In genomic region chr11:43631732-43632131, GRCh38 we compare ENCODE assay signal across 18 cellular contexts. TPM values are rescaled to one million over a fixed set of nuclear protein-coding genes. Genes with fewer than 3 reads are reported as not detected.
A peak's percentile ranks its signal among the peaks of the same experiment; 100 is the strongest.
DNase-seq lines count a peak whose midpoint lies in the region; ATAC-seq and TF ChIP-seq lines count a peak whose summit lies in the region.
"Had no signal": no experiment of that assay in that cellular context is flagged by ENCODE, and none has a peak within 500 bp of the region (broad histone marks: within the 10 kb centered on the region; RNA-seq: fewer than 3 reads in every experiment).

No MANE protein-coding gene starts in this region.

- no peaks in the 10 kb centered on the region for H3K36me3 ChIP-seq in GM23338 (ENCODE audit: insufficient read depth)
- H3K36me3 ChIP-seq in IMR-90 (ENCODE audit: control insufficient read depth, insufficient read depth, low read length): no peaks in the 10 kb centered on the region
- no peaks in the 10 kb centered on the region for H3K36me3 ChIP-seq in neural progenitor cell

- H2BK15ac ChIP-seq in IMR-90 (ENCODE audit: low read depth, low read length): no peak overlapping the region

- H3K36me3 Mint-ChIP-seq in GM23338 (ENCODE audit: low read depth) (no peaks in the 10 kb centered on the region), neural progenitor cell (no peaks in the 10 kb centered on the region), natural killer cell (no peaks in the 10 kb centered on the region)
- no peaks in the 10 kb centered on the region for H3K36me3 Mint-ChIP-seq in activated T-cell treated with anti-CD3 and anti-CD28 coated beads, Interleukin-2, amount 50 U/mL, for 4 hours (ENCODE audit: insufficient read depth)

- peaks cover 20% of the 10 kb centered on the region for H3K27me3 ChIP-seq in GM23338 (ENCODE audit: insufficient read depth)
- peaks cover 6% of the 10 kb centered on the region for H3K27me3 ChIP-seq in IMR-90 (ENCODE audit: control insufficient read depth, insufficient read depth, low read length)
- peaks cover 60% of the 10 kb centered on the region for H3K27me3 ChIP-seq in neural progenitor cell

- no peaks in the 10 kb centered on the region for H3F3A ChIP-seq in GM23338 (replicated peaks; ENCODE audit: low read depth)
- no peaks in the 10 kb centered on the region for H3F3A ChIP-seq in neural progenitor cell (ENCODE audit: low read depth)

- no peak overlapping the region for H2AK5ac ChIP-seq in IMR-90 (ENCODE audit: low read depth, low read length)

- H4K20me1 ChIP-seq in GM23338 (replicated peaks; ENCODE audit: insufficient read depth) (no peaks in the 10 kb centered on the region), IMR-90 (ENCODE audit: insufficient read depth, low read length) (no peaks in the 10 kb centered on the region), neural progenitor cell (ENCODE audit: low read depth) (no peaks in the 10 kb centered on the region)

- no peaks in the 10 kb centered on the region for H3K9me2 ChIP-seq in GM23338 (ENCODE audit: insufficient read depth)

- H3K4me3 ChIP-seq in GM23338: peak overlapping the region; percentile 46
- H3K4me3 ChIP-seq in IMR-90 (ENCODE audit: insufficient read depth, low read depth, low read length): no peak overlapping the region
- H3K4me3 ChIP-seq in neural progenitor cell: no peak overlapping the region
- H3K4me3 ChIP-seq: A549 had no signal

- H3K79me2 ChIP-seq in GM23338 (replicated peaks; ENCODE audit: insufficient read depth) (no peaks in the 10 kb centered on the region), neural progenitor cell (ENCODE audit: low read depth) (no peaks in the 10 kb centered on the region)

- dilution Hi-C loops in IMR-90 (cut with HindIII; ENCODE audit: low sequenced_read_pairs, unreplicated experiment): no loop called here

- ATAC-seq in GM23338 (peak; percentile 95), IMR-90 (ENCODE audit: low read depth) (no peak), natural killer cell (no peak)
- no peak for ATAC-seq in activated T-cell treated with anti-CD3 and anti-CD28 coated beads, Interleukin-2, amount 50 U/mL, for 4 hours
- ATAC-seq: A549 had no signal

- CTCF ChIA-PET in IMR-90 (lab: Yijun Ruan, JAX): interaction anchor here (0.7 kb wide), 1 partner anchor 217 kb away, joined by 3 read pairs; no protein-coding TSS in a partner anchor

- no peaks in the 10 kb centered on the region for H3K79me1 ChIP-seq in IMR-90 (ENCODE audit: low read depth in 1 of 2, low read length in 2 of 2)

- in situ Hi-C loops in IMR-90 (cut with MboI; ENCODE audit: low sequenced_read_pairs): no loop called here

- H2AFZ ChIP-seq in GM23338 (peak overlapping the region; percentile 89), IMR-90 (replicated peaks; ENCODE audit: low read length, poor library complexity) (peak overlapping the region; percentile 58), neural progenitor cell (replicated peaks) (peak overlapping the region; percentile 59)

- intact Hi-C loops in IMR-90 (cut with micrococcal nuclease): no loop called here
- intact Hi-C loops in natural killer cell (cut with micrococcal nuclease): no loop called here

- H2BK5ac ChIP-seq in IMR-90 (ENCODE audit: low read depth, low read length, poor library complexity, severe bottlenecking): no peak overlapping the region

- no peak overlapping the region for H3K14ac ChIP-seq in IMR-90 (replicated peaks; ENCODE audit: low read depth, low read length)

- H3K27me3 Mint-ChIP-seq in GM23338 (ENCODE audit: insufficient read depth, low read depth, poor library complexity): peaks cover 5% of the 10 kb centered on the region
- no peaks in the 10 kb centered on the region for H3K27me3 Mint-ChIP-seq in neural progenitor cell (ENCODE audit: insufficient read depth, low read depth)
- H3K27me3 Mint-ChIP-seq in natural killer cell (ENCODE audit: low read depth in 2 of 2): peaks cover 39 to 58% of the 10 kb centered on the region in 2 donors
- H3K27me3 Mint-ChIP-seq in activated T-cell treated with anti-CD3 and anti-CD28 coated beads, Interleukin-2, amount 50 U/mL, for 4 hours (ENCODE audit: low read depth): peaks cover 56% of the 10 kb centered on the region

- H3K27ac ChIP-seq in GM23338 (ENCODE audit: low read depth) (no peak overlapping the region), IMR-90 (ENCODE audit: insufficient read depth, low read length) (no peak overlapping the region), epithelial cell of prostate (peak overlapping the region; percentile 7), neural progenitor cell (no peak overlapping the region)
- H3K27ac ChIP-seq: A549, HL-60 had no signal

- POLR2A ChIA-PET in IMR-90 (lab: Charles Lee; ENCODE audit: unreplicated experiment): no interaction called here

- no peak overlapping the region for H4K91ac ChIP-seq in IMR-90 (ENCODE audit: insufficient read depth, low read depth, low read length)

- no peak overlapping the region for H4K8ac ChIP-seq in IMR-90 (ENCODE audit: low read depth in 2 of 2, low read length in 2 of 2)

- no peak for TF ChIP-seq POLR2A in IMR-90 (IDR thresholded peaks at IDR 0.05; ENCODE audit: low read depth, low read length)

- H3K4me1 Mint-ChIP-seq in GM23338 (peaks cover 7% of the 10 kb centered on the region; the same call in 2 of the 3 replicates), neural progenitor cell (no peaks in the 10 kb centered on the region), natural killer cell (no peaks in the 10 kb centered on the region)
- no peaks in the 10 kb centered on the region for H3K4me1 Mint-ChIP-seq in activated T-cell treated with anti-CD3 and anti-CD28 coated beads, Interleukin-2, amount 50 U/mL, for 4 hours (ENCODE audit: low read depth)

- H3K18ac ChIP-seq in IMR-90 (ENCODE audit: low read depth, low read length): no peak overlapping the region

- H3K9ac ChIP-seq in IMR-90 (ENCODE audit: low read depth, low read length) (no peak overlapping the region), neural progenitor cell (no peak overlapping the region)

- no peak overlapping the region for H3K4ac ChIP-seq in IMR-90 (ENCODE audit: low read depth, low read length)

- no peak overlapping the region for H2BK120ac ChIP-seq in IMR-90 (ENCODE audit: low read depth, low read length)

- no peak overlapping the region for H2BK20ac ChIP-seq in IMR-90 (ENCODE audit: low read depth, low read length)

- no peak overlapping the region for H3K23ac ChIP-seq in IMR-90 (ENCODE audit: low read depth, low read length)

- no TSS peak for BruUV-seq in IMR-90 (replicated peaks; lab: Mats Ljungman, UMichigan)

- peak overlapping the region; percentile 78 for H3K4me2 ChIP-seq in GM23338
- no peak overlapping the region for H3K4me2 ChIP-seq in IMR-90 (ENCODE audit: low read depth, low read length)
- no peak overlapping the region for H3K4me2 ChIP-seq in neural progenitor cell
- H3K4me2 ChIP-seq: A549 had no signal

- DNase-seq in GM23338 (ENCODE audit: low spot score) (peak; percentile 57), IMR-90 (no peak), epithelial cell of prostate (ENCODE audit: low read depth, low spot score) (no peak), neural progenitor cell (ENCODE audit: low spot score) (no peak), natural killer cell (no peak), kidney glomerular epithelial cell (lab: John Stamatoyannopoulos, UW) (no peak)
- no peak for DNase-seq in activated T-cell treated with anti-CD3 and anti-CD28 coated beads, Interleukin-2, amount 50 U/mL, for 4 hours
- DNase-seq: Caco-2; CD4-positive, alpha-beta T cell; GF-D8; NCI-H1092 treated with DMSO at 0.1 percent for 48 hours; NCI-H2081; NCI-H2171 treated with DMSO at 0.1 percent for 48 hours; NCI-H446 treated with DMSO at 0.1 percent for 48 hours; NK-92 treated with Interleukin-12 subunit alpha and Interleukin-12 subunit beta, amount 100 ng/mL, for 24 hours; Right ventricle myocardium superior had no signal

- TF ChIP-seq RAD21 in IMR-90 (IDR thresholded peaks at IDR 0.05; ENCODE audit: low read length): no peak

- no peaks in the 10 kb centered on the region for H3K4me1 ChIP-seq in GM23338 (ENCODE audit: insufficient read depth)
- H3K4me1 ChIP-seq in IMR-90 (ENCODE audit: control insufficient read depth, insufficient read depth, low read length): no peaks in the 10 kb centered on the region
- no peaks in the 10 kb centered on the region for H3K4me1 ChIP-seq in neural progenitor cell
- H3K4me1 ChIP-seq: A549, Caco-2 had no signal

- no peaks in the 10 kb centered on the region for H3K9me3 Mint-ChIP-seq in GM23338
- no peaks in the 10 kb centered on the region for H3K9me3 Mint-ChIP-seq in neural progenitor cell
- no peaks in the 10 kb centered on the region for H3K9me3 Mint-ChIP-seq in natural killer cell
- no peaks in the 10 kb centered on the region for H3K9me3 Mint-ChIP-seq in activated T-cell treated with anti-CD3 and anti-CD28 coated beads, Interleukin-2, amount 50 U/mL, for 4 hours
- H3K9me3 Mint-ChIP-seq: CD4-positive, alpha-beta T cell had no signal

- TF ChIP-seq CTCF in GM23338 (conservative IDR thresholded peaks at IDR 0.05; ENCODE audit: low read depth in 2 of 2) (no peak), IMR-90 (conservative IDR thresholded peaks at IDR 0.05; ENCODE audit: low read depth, low read length) (no peak), neural progenitor cell (IDR thresholded peaks at IDR 0.05) (no peak), natural killer cell (IDR thresholded peaks at IDR 0.05) (no peak)

- H3K27ac Mint-ChIP-seq in GM23338 (no peak overlapping the region), neural progenitor cell (no peak overlapping the region), natural killer cell (no peak overlapping the region)
- H3K27ac Mint-ChIP-seq: CD4-positive, alpha-beta T cell had no signal

- H4K5ac ChIP-seq in IMR-90 (ENCODE audit: low read depth, low read length): no peak overlapping the region

- H3K9me3 ChIP-seq in IMR-90 (ENCODE audit: control insufficient read depth, insufficient read depth, low read length): no peaks in the 10 kb centered on the region
- no peaks in the 10 kb centered on the region for H3K9me3 ChIP-seq in neural progenitor cell (ENCODE audit: low read depth)
- H3K9me3 ChIP-seq: A549, Caco-2 had no signal

- whole genome bisulfite sequencing in IMR-90 (ENCODE audit: extremely low coverage in 2 of 2, insufficient read length in 1 of 2), 2 experiments: no CpG with 5 or more reads among the region's 14 CpGs

- H3K4me3 Mint-ChIP-seq in GM23338: peak overlapping the region; percentile 59
- H3K4me3 Mint-ChIP-seq in neural progenitor cell: no peak overlapping the region
- H3K4me3 Mint-ChIP-seq in natural killer cell: no peak overlapping the region
- no peak overlapping the region for H3K4me3 Mint-ChIP-seq in activated T-cell treated with anti-CD3 and anti-CD28 coated beads, Interleukin-2, amount 50 U/mL, for 4 hours
- H3K4me3 Mint-ChIP-seq: CD4-positive, alpha-beta T cell had no signal

- H2AK9ac ChIP-seq in IMR-90 (replicated peaks; ENCODE audit: low read depth, low read length, poor library complexity): no peak overlapping the region

- H3K56ac ChIP-seq in IMR-90 (ENCODE audit: extremely low read depth, insufficient read depth, low read length): no peak overlapping the region

- no peaks in the 10 kb centered on the region for H3K9me1 ChIP-seq in IMR-90 (ENCODE audit: insufficient read depth, low read length)

RNA-seq across cellular contexts. Expression of gene HSD17B12, which starts 48.8 kb away (rescaled TPM):
- total RNA-seq in GM23338 (2014; rRNA removed; shearing (Covaris generic)): 168 and 179 TPM in 2 replicates
- 112 and 128 TPM in 2 replicates for polyA plus RNA-seq in GM23338 (2016; fragmentation: Nextera tagmentation; extraction: Ambion mirVana)
- total RNA-seq in IMR-90 (2012; rRNA removed): 44.6 and 61.1 TPM in 2 replicates
- 32.9 and 38.0 TPM in 2 replicates for polyA plus RNA-seq in IMR-90 (2012; rRNA removed)
- polyA plus RNA-seq in IMR-90 (2012; cell fraction: cytosol; rRNA removed): 8.9 and 11.8 TPM in 2 replicates
- 3.2 and 30.0 TPM in 2 replicates for polyA plus RNA-seq in IMR-90 (2012; cell fraction: nucleus; rRNA removed; ENCODE audit: low replicate concordance)
- 72.5 and 102 TPM in 2 replicates for total RNA-seq in neural progenitor cell (ENCODE audit: low replicate concordance)
- 10 to 100 TPM; 21.0 to 26.3 (median 26.1) TPM for total RNA-seq in natural killer cell
- 10 to 100 TPM; 41.3 to 47.6 (median 47.4) TPM for total RNA-seq in activated T-cell treated with anti-CD3 and anti-CD28 coated beads, Interleukin-2, amount 50 U/mL, for 4 hours
